7 cellular contexts compared by ENCODE assay signal in the genomic region with DNA sequence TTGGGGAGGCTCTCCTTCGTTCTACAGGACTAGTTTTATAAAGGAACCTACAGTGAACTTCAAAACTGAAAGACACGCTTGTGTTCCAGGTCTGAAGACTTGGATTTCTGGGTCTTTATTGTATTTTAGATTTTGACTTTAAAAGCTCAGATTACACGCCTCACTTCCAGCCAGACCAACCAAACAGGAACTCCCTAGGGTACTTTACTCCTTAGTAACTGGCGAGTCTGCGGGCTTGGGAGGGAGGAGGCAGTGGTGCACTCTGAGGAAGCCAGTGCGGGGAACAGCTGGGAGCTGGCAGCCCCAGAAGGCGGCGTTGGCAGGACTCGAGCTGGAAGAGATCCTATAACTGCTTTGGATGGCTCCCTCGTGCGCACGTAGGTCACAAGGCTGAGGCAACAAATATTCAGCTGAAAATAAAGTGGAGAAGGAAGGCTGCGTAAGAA. TPM values are rescaled to one million over a fixed set of nuclear protein-coding genes. Genes with fewer than 3 reads are reported as not detected.
DNase-seq lines count a peak whose midpoint lies in the region; ATAC-seq, FAIRE-seq and TF ChIP-seq lines count a peak whose summit lies in the region.

No MANE protein-coding gene starts in this region.

- no peak overlapping the region for H2BK5ac ChIP-seq in H1 (ENCODE audit: low read depth, low read length)

- no peak overlapping the region for H2BK12ac ChIP-seq in H1 (ENCODE audit: low read depth, low read length)

- H3K4me1 ChIP-seq in H1 (replicated peaks in 1 of 4; ENCODE audit: control insufficient read depth in 3 of 4, insufficient read depth in 4 of 4, low read length in 3 of 4) (peaks cover 0 to 4% (median 0%) of the 10 kb centered on the region in 4 experiments; a peak in 2 of 7 replicates), right lobe of liver (no peaks in the 10 kb centered on the region)

- TF ChIP-seq POLR2A in H1 (IDR thresholded peaks at IDR 0.05; ENCODE audit: control extremely low read depth in 1 of 2, low read depth in 2 of 2, low read length in 2 of 2) (no peak), right lobe of liver (IDR thresholded peaks at IDR 0.05) (no peak)

- H3K14ac ChIP-seq in H1 (ENCODE audit: insufficient read length) = no peak overlapping the region

- no peaks in the 10 kb centered on the region for H3K27me3 Mint-ChIP-seq in stimulated activated naive CD8-positive, alpha-beta T cell treated with anti-CD3 and anti-CD28 coated beads, Interleukin-15, amount 100 ng/mL, for 72 hours

- CTCF ChIA-PET in H1 (lab: Charles Lee; ENCODE audit: partially characterized antibody) = no interaction called here

- FAIRE-seq in H1 (lab: Jason Lieb, UNC) = no peak

- H3K4ac ChIP-seq in H1 (replicated peaks; ENCODE audit: insufficient read length, low read depth, low read length) = no peak overlapping the region

- peak; percentile 43 for DNase-seq in GF-D8 (lab: John Stamatoyannopoulos, UW)
- DNase-seq in LHCN-M2 (ENCODE audit: low read depth) = peak; percentile 77
- peak; percentile 16 for DNase-seq in SKM-1 treated with dmso at 0.1 percent for 144 hours (lab: John Stamatoyannopoulos, UW; ENCODE audit: unreplicated experiment)
- DNase-seq in H1 (ENCODE audit: low read depth in 1 of 2, low spot score in 2 of 2) = peak; percentile 9 to 52
- peak; percentile 38 to 72 (median 69) for DNase-seq in right lobe of liver
- peak in 1 of 2 donors; percentile 7 for DNase-seq in stimulated activated naive CD8-positive, alpha-beta T cell treated with anti-CD3 and anti-CD28 coated beads, Interleukin-15, amount 100 ng/mL, for 72 hours
- DNase-seq in GM19238 (ENCODE audit: insufficient read length, low spot score) = no peak

- H3K9me3 Mint-ChIP-seq in stimulated activated naive CD8-positive, alpha-beta T cell treated with anti-CD3 and anti-CD28 coated beads, Interleukin-15, amount 100 ng/mL, for 72 hours = no peaks in the 10 kb centered on the region

- intact Hi-C loops in right lobe of liver (cut with DNase I) = no loop called here

- H3K79me2 ChIP-seq in H1 (ENCODE audit: control insufficient read depth in 1 of 2, insufficient read depth in 2 of 2, low read length in 2 of 2) = no peaks in the 10 kb centered on the region

- WGBS in H1 (ENCODE audit: extremely low coverage in 1 of 2, insufficient coverage in 1 of 2, insufficient read length in 1 of 2, insufficient replicate concordance in 2 of 2, low coverage in 1 of 2, low lambda C conversion rate in 2 of 2, missing lambda C conversion rate in 1 of 2), 2 experiments = 4% methylated on average over 12 of the region's 13 CpGs; no CpG with 5 or more reads in 1 of the 2 experiments
- WGBS in right lobe of liver (ENCODE audit: insufficient coverage, low coverage, low lambda C conversion rate, missing lambda C conversion rate) = 33% methylated on average over 13 of the region's 13 CpGs

- peak; percentile 70 to 84 (median 75) for ATAC-seq in right lobe of liver
- peak; percentile 9 for ATAC-seq in stimulated activated naive CD8-positive, alpha-beta T cell treated with anti-CD3 and anti-CD28 coated beads, Interleukin-15, amount 100 ng/mL, for 72 hours

- H4K8ac ChIP-seq in H1 (ENCODE audit: extremely low read depth, insufficient read depth, low read length) = no peak overlapping the region

- H3K27ac ChIP-seq in H1 (ENCODE audit: low read depth, low read length) (no peak overlapping the region), right lobe of liver (peak overlapping the region; percentile 29 to 63 (median 45))

- H2BK120ac ChIP-seq in H1 (replicated peaks; ENCODE audit: low read depth, low read length) = no peak overlapping the region

- no peak overlapping the region for H3K9ac ChIP-seq in H1 (replicated peaks in 1 of 4; ENCODE audit: extremely low read depth in 1 of 4, low read depth in 3 of 4, low read length in 3 of 4)

- H3K36me3 ChIP-seq in H1 (ENCODE audit: control insufficient read depth in 2 of 4, insufficient read depth in 4 of 4, low read length in 3 of 4) (no peaks in the 10 kb centered on the region), right lobe of liver (no peaks in the 10 kb centered on the region)

- no peak overlapping the region for H4K91ac ChIP-seq in H1 (replicated peaks; ENCODE audit: insufficient read length, low read length)

- peak overlapping the region; percentile 80 to 87 for H3K4me3 Mint-ChIP-seq in stimulated activated naive CD8-positive, alpha-beta T cell treated with anti-CD3 and anti-CD28 coated beads, Interleukin-15, amount 100 ng/mL, for 72 hours

- no peak overlapping the region for H2BK20ac ChIP-seq in H1 (ENCODE audit: low read length)

- H3K23me2 ChIP-seq in H1 (ENCODE audit: low read depth, low read length) = peaks cover 4% of the 10 kb centered on the region; the same call in 1 of the 2 replicates

- no peak for TF ChIP-seq EP300 in H1 (IDR thresholded peaks at IDR 0.05; ENCODE audit: borderline replicate concordance in 1 of 2, low read depth in 2 of 2, low read length in 2 of 2)

- peak overlapping the region in 1 of 2 donors; percentile 69 for H3K27ac Mint-ChIP-seq in stimulated activated naive CD8-positive, alpha-beta T cell treated with anti-CD3 and anti-CD28 coated beads, Interleukin-15, amount 100 ng/mL, for 72 hours

- POLR2A ChIA-PET in H1 (lab: Charles Lee; ENCODE audit: partially characterized antibody) = interaction anchor here (0.6 to 1.3 kb wide), 3 partner anchors 10 to 438 kb away, joined by 3 to 5 read pairs (median 3); a partner anchor contains a TSS

- H3K18ac ChIP-seq in H1 (ENCODE audit: extremely low read depth, low read length) = peak overlapping the region; percentile 78

- H3K79me1 ChIP-seq in H1 (ENCODE audit: low read depth, low read length) = no peaks in the 10 kb centered on the region

- H3K4me1 Mint-ChIP-seq in stimulated activated naive CD8-positive, alpha-beta T cell treated with anti-CD3 and anti-CD28 coated beads, Interleukin-15, amount 100 ng/mL, for 72 hours = peaks cover 14% of the 10 kb centered on the region

- H3K56ac ChIP-seq in H1 (replicated peaks; ENCODE audit: insufficient read length, low read depth, low read length) = no peak overlapping the region

- H3K27me3 ChIP-seq in H1 (replicated peaks in 1 of 4; ENCODE audit: control insufficient read depth in 3 of 4, extremely low read depth in 1 of 4, insufficient read depth in 3 of 4, low read length in 3 of 4) (0 out of 7 replicates have a peak, but pooled peaks cover 0 to 3% (median 0%) of the 10 kb centered on the region in 4 experiments), right lobe of liver (no peaks in the 10 kb centered on the region)

- no peaks in the 10 kb centered on the region for H4K20me1 ChIP-seq in H1 (replicated peaks in 1 of 2; ENCODE audit: control insufficient read depth in 1 of 2, insufficient read depth in 2 of 2, low read length in 2 of 2)

- no peak overlapping the region for H3K23ac ChIP-seq in H1 (ENCODE audit: insufficient read length)

- peak overlapping the region; percentile 32; the same call in 1 of the 2 replicates for H2AFZ ChIP-seq in H1 (ENCODE audit: low read length)

- no peaks in the 10 kb centered on the region for H3K9me3 ChIP-seq in H1 (ENCODE audit: insufficient read depth in 2 of 2, low read depth in 1 of 2, low read length in 1 of 2)
- H3K9me3 ChIP-seq in right lobe of liver = no peaks in the 10 kb centered on the region

- no peak overlapping the region for H2AK5ac ChIP-seq in H1 (ENCODE audit: low read depth, low read length)

- peak overlapping the region; percentile 64 to 69 for H3K4me2 ChIP-seq in H1 (ENCODE audit: insufficient read depth in 1 of 2, low read depth in 2 of 2, low read length in 2 of 2)

- TF ChIP-seq RAD21 in H1 (IDR thresholded peaks at IDR 0.05 in 1 of 2, conservative IDR thresholded peaks at IDR 0.05 in 1 of 2; ENCODE audit: low read depth in 2 of 2, low read length in 2 of 2) = no peak

- TF ChIP-seq CTCF in H1 (IDR thresholded peaks at IDR 0.05; ENCODE audit: control extremely low read depth in 1 of 3, insufficient read depth in 1 of 3, low read depth in 1 of 3, low read length in 3 of 3) = no peak
- no peak for TF ChIP-seq CTCF in right lobe of liver (IDR thresholded peaks at IDR 0.05)

- H3K4me3 ChIP-seq in H1 (ENCODE audit: extremely low read depth in 1 of 4, insufficient read depth in 2 of 4, low read depth in 3 of 4, low read length in 4 of 4) (peak overlapping the region; percentile 42 to 72 (median 47)), right lobe of liver (peak overlapping the region; percentile 35 to 54 (median 49))

- H2BK15ac ChIP-seq in H1 (ENCODE audit: low read length) = no peak overlapping the region

- no peak overlapping the region for H4K5ac ChIP-seq in H1 (ENCODE audit: insufficient read length, low read depth, low read length)

TF ChIP-seq in H1, 55 proteins besides CTCF, POLR2A, EP300 and RAD21:
- TF ChIP-seq HDAC6 (IDR thresholded peaks at IDR 0.05; ENCODE audit: low read depth, low read length) = no peak
- TF ChIP-seq RFX5 (IDR thresholded peaks at IDR 0.05; ENCODE audit: borderline replicate concordance, low read depth, low read length) = no peak
- TF ChIP-seq POLR2AphosphoS5 (IDR thresholded peaks at IDR 0.05; ENCODE audit: low read depth, low read length) = no peak
- TF ChIP-seq POU5F1 (IDR thresholded peaks at IDR 0.05; ENCODE audit: low read depth, low read length) = no peak
- TF ChIP-seq FOSL1 (IDR thresholded peaks at IDR 0.05; ENCODE audit: insufficient read depth, low read depth, low read length) = no peak
- no peak for TF ChIP-seq RXRA (IDR thresholded peaks at IDR 0.05; ENCODE audit: insufficient read depth, low read depth, low read length)
- no peak for TF ChIP-seq SP2 (IDR thresholded peaks at IDR 0.05; ENCODE audit: low read length)
- no peak for TF ChIP-seq YY1 (IDR thresholded peaks at IDR 0.05; ENCODE audit: low read depth, low read length)
- TF ChIP-seq, protein P1, sequence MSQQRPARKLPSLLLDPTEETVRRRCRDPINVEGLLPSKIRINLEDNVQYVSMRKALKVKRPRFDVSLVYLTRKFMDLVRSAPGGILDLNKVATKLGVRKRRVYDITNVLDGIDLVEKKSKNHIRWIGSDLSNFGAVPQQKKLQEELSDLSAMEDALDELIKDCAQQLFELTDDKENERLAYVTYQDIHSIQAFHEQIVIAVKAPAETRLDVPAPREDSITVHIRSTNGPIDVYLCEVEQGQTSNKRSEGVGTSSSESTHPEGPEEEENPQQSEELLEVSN (IDR thresholded peaks at IDR 0.05) = no peak

RNA-seq across cellular contexts. Expression of a gene that starts 0.4 kb away (rescaled TPM):
- 19.6 and 20.6 TPM in 2 replicates for total RNA-seq in LHCN-M2 (2014; rRNA removed)
- polyA plus RNA-seq in LHCN-M2 (2012) = 3.9 TPM
- total RNA-seq in H1 (2021; fragmentation: NEBNext Ultra II Directional; extraction: Animal tissue kit (Norgen Biotek cat#: 25700)) = 7.2 and 7.4 TPM in 2 replicates
- polyA plus RNA-seq in H1 (2011; rRNA removed) = 3.2 and 4.2 TPM in 2 replicates
- 4.4 TPM for polyA plus RNA-seq in H1 (2011; cell fraction: cytosol; rRNA removed)
- 7.2 TPM for polyA plus RNA-seq in H1 (2011; cell fraction: nucleus; rRNA removed)
- polyA plus RNA-seq in H1 (2012, experiment 1 of 2) = 4.5 to 5.9 TPM (median 5.1 TPM) in 4 replicates
- 0.58 TPM for polyA plus RNA-seq in H1 (2012, experiment 2 of 2)
- 3.1 TPM for polyA plus RNA-seq in H1 (2013, experiment 1 of 2)
- polyA plus RNA-seq in H1 (2013, experiment 2 of 2) = 3.2 TPM
- polyA minus RNA-seq in H1 (2011; rRNA and poly(A)+ RNA removed) = 8.9 and 11.8 TPM in 2 replicates
- polyA minus RNA-seq in H1 (2011; cell fraction: cytosol; rRNA and poly(A)+ RNA removed) = 3.5 TPM
- polyA minus RNA-seq in H1 (2011; cell fraction: nucleus; rRNA and poly(A)+ RNA removed) = 6.9 TPM
- total RNA-seq in right lobe of liver = 1 to 10 TPM in 4 of 6 experiments, under 1 TPM in 2; 0.92 to 2.5 (median 1.7) TPM
